ENCODE assay signal across 8 cellular contexts in the genomic region with DNA sequence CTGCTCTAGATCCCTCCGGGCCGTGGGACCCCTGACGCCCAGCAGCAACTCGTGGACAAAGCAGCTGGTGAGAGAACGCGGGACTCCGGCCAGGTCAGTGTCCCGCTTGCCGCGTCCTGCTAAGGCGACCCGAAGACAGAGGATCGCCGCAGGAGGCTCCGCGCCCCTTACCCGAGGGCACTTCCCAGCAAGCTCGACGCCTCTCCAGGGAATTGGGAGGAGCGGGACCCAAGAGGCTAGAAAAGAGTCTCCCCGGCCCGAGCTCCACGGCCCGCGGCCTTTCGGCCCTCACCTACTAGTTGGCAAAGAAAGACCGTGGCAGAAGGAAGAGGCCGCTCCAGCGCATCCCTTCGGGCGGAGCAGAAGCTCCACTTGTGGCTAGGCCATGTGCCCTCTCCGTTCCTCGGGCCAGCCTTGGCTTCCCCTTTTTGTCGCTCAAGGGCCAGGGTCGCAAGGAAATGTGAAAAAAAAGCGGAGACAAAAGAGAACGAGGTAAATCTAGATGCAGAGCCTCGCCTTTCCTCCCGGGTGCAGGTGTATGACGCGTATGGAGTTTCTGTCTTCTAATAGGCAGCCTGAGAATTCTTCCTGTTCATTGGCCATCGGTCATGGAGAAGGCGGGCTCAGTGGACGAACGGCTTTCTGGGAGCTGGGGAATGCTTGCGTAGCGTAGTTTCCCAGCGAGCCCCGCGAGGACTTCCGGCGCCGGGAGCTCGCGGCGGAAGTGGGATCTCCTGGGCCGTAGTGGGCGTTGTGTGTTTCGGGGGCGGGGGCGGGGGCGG. TPM values are rescaled to one million over a fixed set of nuclear protein-coding genes. Genes with fewer than 3 reads are reported as not detected.
DNase-seq lines count a peak whose midpoint lies in the region; TF ChIP-seq lines count a peak whose summit lies in the region.

A gene with protein sequence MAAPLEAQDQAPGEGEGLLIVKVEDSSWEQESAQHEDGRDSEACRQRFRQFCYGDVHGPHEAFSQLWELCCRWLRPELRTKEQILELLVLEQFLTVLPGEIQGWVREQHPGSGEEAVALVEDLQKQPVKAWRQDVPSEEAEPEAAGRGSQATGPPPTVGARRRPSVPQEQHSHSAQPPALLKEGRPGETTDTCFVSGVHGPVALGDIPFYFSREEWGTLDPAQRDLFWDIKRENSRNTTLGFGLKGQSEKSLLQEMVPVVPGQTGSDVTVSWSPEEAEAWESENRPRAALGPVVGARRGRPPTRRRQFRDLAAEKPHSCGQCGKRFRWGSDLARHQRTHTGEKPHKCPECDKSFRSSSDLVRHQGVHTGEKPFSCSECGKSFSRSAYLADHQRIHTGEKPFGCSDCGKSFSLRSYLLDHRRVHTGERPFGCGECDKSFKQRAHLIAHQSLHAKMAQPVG (plus strand): TSS at position 692 of the 782 bp plus-strand sequence. CDS start 2,252 bp downstream, outside the sequence.

- H4K20me1 ChIP-seq in H9 (ENCODE audit: control insufficient read depth, insufficient read depth, insufficient read length), result peaks cover 2% of the 10 kb centered on the region

- H2BK120ac ChIP-seq in H9 (ENCODE audit: low read depth, low read length, poor library complexity, severe bottlenecking), result peak within 1 kb of the TSS; percentile 82

- H3K27me3 Mint-ChIP-seq in H9 (ENCODE audit: low read depth), result no peaks in the 10 kb centered on the region; the same call in 1 of the 2 replicates
- peaks cover 2% of the 10 kb centered on the region for H3K27me3 Mint-ChIP-seq in nephron progenitor cell (ENCODE audit: low read depth, poor library complexity)
- no peaks in the 10 kb centered on the region for H3K27me3 Mint-ChIP-seq in stimulated activated naive CD8-positive, alpha-beta T cell treated with anti-CD3 and anti-CD28 coated beads, Interleukin-15, Interleukin-2, amounts not matched to agents 100 ng/mL and 50 ng/mL, for 24 hours

- no peaks in the 10 kb centered on the region; the same call in 1 of the 2 replicates for H3K4me1 ChIP-seq in H9 (ENCODE audit: insufficient read depth, low read length)

- H3K27me3 ChIP-seq in H9 (ENCODE audit: insufficient read depth, low read length) (no peaks in the 10 kb centered on the region), MG63 (no peaks in the 10 kb centered on the region)

- peaks cover 10% of the 10 kb centered on the region for H3K23me2 ChIP-seq in H9 (ENCODE audit: insufficient read length, low read depth, low read length, poor library complexity, severe bottlenecking)

- no peak for TF ChIP-seq CTCF in H9 (conservative IDR thresholded peaks at IDR 0.05)
- no peak for TF ChIP-seq CTCF in nephron progenitor cell (IDR thresholded peaks at IDR 0.05)

- peak within 1 kb of the TSS; percentile 99 to 100 (median 99) for H3K27ac Mint-ChIP-seq in H9
- H3K27ac Mint-ChIP-seq in nephron progenitor cell, result peak within 1 kb of the TSS; percentile 99
- peak within 1 kb of the TSS; percentile 94 for H3K27ac Mint-ChIP-seq in stimulated activated naive CD8-positive, alpha-beta T cell treated with anti-CD3 and anti-CD28 coated beads, Interleukin-15, Interleukin-2, amounts not matched to agents 100 ng/mL and 50 ng/mL, for 24 hours

- peak; percentile 99 for DNase-seq in ELF-1 (ENCODE audit: low read depth, low spot score)
- DNase-seq in H9, result peak; percentile 98
- DNase-seq in MG63, result peak; percentile 98
- DNase-seq in SHP77 (lab: John Stamatoyannopoulos, UW), result peak; percentile 95 to 98
- peak; percentile 89 for DNase-seq in activated effector memory CD4-positive, alpha-beta T cell treated with Interleukin-2 at 50 U/mL for 16 hours
- DNase-seq in fibroblast of the conjunctiva (ENCODE audit: low read depth), result peak; percentile 95
- DNase-seq in nephron progenitor cell, result peak; percentile 90

- H4K8ac ChIP-seq in H9 (replicated peaks; ENCODE audit: insufficient read length, low read depth, low read length), result no peak within 1 kb of the TSS

- peak within 1 kb of the TSS; percentile 98 for H3K4me2 ChIP-seq in H9 (ENCODE audit: insufficient read depth, insufficient read length, low read length)

- no peaks in the 10 kb centered on the region for H3K9me3 ChIP-seq in H9 (ENCODE audit: control insufficient read depth, low read depth, low read length)
- no peaks in the 10 kb centered on the region for H3K9me3 ChIP-seq in MG63

- H2AFZ ChIP-seq in H9 (ENCODE audit: low read length), result peak within 1 kb of the TSS; percentile 59

- no peak within 1 kb of the TSS for H2BK15ac ChIP-seq in H9 (ENCODE audit: low read depth, low read length)

- peak within 1 kb of the TSS; percentile 77 for H2BK5ac ChIP-seq in H9 (ENCODE audit: insufficient read length, low read length)

- peaks cover 8% of the 10 kb centered on the region for H3K79me2 ChIP-seq in H9 (ENCODE audit: insufficient read depth, low read length)

- no peak within 1 kb of the TSS for H4K5ac ChIP-seq in H9 (ENCODE audit: insufficient read length, low read depth, low read length)

- H3K14ac ChIP-seq in H9 (ENCODE audit: insufficient read depth, low read length), result peak within 1 kb of the TSS; percentile 99

- no peaks in the 10 kb centered on the region for H3K9me3 Mint-ChIP-seq in H9
- no peaks in the 10 kb centered on the region for H3K9me3 Mint-ChIP-seq in nephron progenitor cell
- H3K9me3 Mint-ChIP-seq in stimulated activated naive CD8-positive, alpha-beta T cell treated with anti-CD3 and anti-CD28 coated beads, Interleukin-15, Interleukin-2, amounts not matched to agents 100 ng/mL and 50 ng/mL, for 24 hours, result no peaks in the 10 kb centered on the region

- H3K4me3 Mint-ChIP-seq in H9 (peak within 1 kb of the TSS; percentile 97 to 99), nephron progenitor cell (peak within 1 kb of the TSS; percentile 100)
- peak within 1 kb of the TSS; percentile 99 for H3K4me3 Mint-ChIP-seq in stimulated activated naive CD8-positive, alpha-beta T cell treated with anti-CD3 and anti-CD28 coated beads, Interleukin-15, Interleukin-2, amounts not matched to agents 100 ng/mL and 50 ng/mL, for 24 hours

- H2BK12ac ChIP-seq in H9 (ENCODE audit: insufficient read length, low read depth, low read length), result no peak within 1 kb of the TSS

- H3K4me3 ChIP-seq in MG63, result peak within 1 kb of the TSS; percentile 94

- H3K4ac ChIP-seq in H9 (ENCODE audit: low read depth, low read length), result peak within 1 kb of the TSS; percentile 72; the same call in 1 of the 2 replicates

- no peak within 1 kb of the TSS for H2BK20ac ChIP-seq in H9 (ENCODE audit: low read depth, low read length, poor library complexity, severe bottlenecking)

- H3K4me1 Mint-ChIP-seq in H9 (peaks cover 17 to 21% of the 10 kb centered on the region in 2 experiments), nephron progenitor cell (peaks cover 39% of the 10 kb centered on the region)
- H3K4me1 Mint-ChIP-seq in stimulated activated naive CD8-positive, alpha-beta T cell treated with anti-CD3 and anti-CD28 coated beads, Interleukin-15, Interleukin-2, amounts not matched to agents 100 ng/mL and 50 ng/mL, for 24 hours (ENCODE audit: low read depth), result peaks cover 28% of the 10 kb centered on the region

- H3K18ac ChIP-seq in H9 (ENCODE audit: insufficient read length, low read depth, low read length), result peak within 1 kb of the TSS; percentile 99

- peak within 1 kb of the TSS; percentile 29 for H3K27ac ChIP-seq in H9 (ENCODE audit: insufficient read length, low read depth, low read length)

- no peak within 1 kb of the TSS for H3T11ph ChIP-seq in H9 (ENCODE audit: low read length)

- H3K36me3 Mint-ChIP-seq in H9 (ENCODE audit: insufficient read depth in 1 of 3, low read depth in 3 of 3) (peaks cover 4 to 17% (median 9%) of the 10 kb centered on the region in 3 experiments; a peak in 6 of 7 replicates), nephron progenitor cell (ENCODE audit: low read depth) (peaks cover 17% of the 10 kb centered on the region)
- peaks cover 11% of the 10 kb centered on the region for H3K36me3 Mint-ChIP-seq in stimulated activated naive CD8-positive, alpha-beta T cell treated with anti-CD3 and anti-CD28 coated beads, Interleukin-15, Interleukin-2, amounts not matched to agents 100 ng/mL and 50 ng/mL, for 24 hours (ENCODE audit: low read depth)

- no CpG with 5 or more reads among the region's 62 CpGs for WGBS in H9 (ENCODE audit: extremely low coverage, insufficient read length, low lambda C conversion rate)

- peak within 1 kb of the TSS; percentile 77 for H4K91ac ChIP-seq in H9 (ENCODE audit: insufficient read length, low read depth, low read length)

- peaks cover 2% of the 10 kb centered on the region for H3K79me1 ChIP-seq in H9 (ENCODE audit: insufficient read depth, low read depth, low read length, poor library complexity, severe bottlenecking)

- no peak within 1 kb of the TSS for H3K56ac ChIP-seq in H9 (ENCODE audit: insufficient read length, low read depth, low read length)

- H3K36me3 ChIP-seq in MG63, result peaks cover 35% of the 10 kb centered on the region

- H3K9ac ChIP-seq in H9 (ENCODE audit: extremely low read depth, insufficient read length, low read length), result peak within 1 kb of the TSS; percentile 100

- H3K23ac ChIP-seq in H9 (ENCODE audit: insufficient read length, low read depth, low read length), result no peak within 1 kb of the TSS

- no peak within 1 kb of the TSS for H2AK5ac ChIP-seq in H9 (ENCODE audit: insufficient read length, low read length)

RNA-seq across cellular contexts. Expression of the gene that starts here (rescaled TPM):
- 6.2 and 6.4 TPM in 2 replicates for total RNA-seq in H9 (2021)
- 2.8 and 11.9 TPM in 2 replicates for total RNA-seq in MG63 (2014; rRNA removed; shearing (Covaris generic); ENCODE audit: low replicate concordance)

Comparison
In these comparisons a context has a peak if more than half of its experiments do, and no peak if none do; other contexts are left out.
1. Peak in every context shown above with its lines: DNase-seq, H3K4me3 ChIP-seq and H3K27ac ChIP-seq.